Comparison of ENCODE assay signal across 18 cellular contexts in genomic region chr11:45185228-45185729, GRCh38. TPM values are rescaled to one million over a fixed set of nuclear protein-coding genes. Genes with fewer than 3 reads are reported as not detected.
A peak's percentile ranks its signal among the peaks of the same experiment; 100 is the strongest.
DNase-seq lines count a peak whose midpoint lies in the region; FAIRE-seq and TF ChIP-seq lines count a peak whose summit lies in the region.
"Had no signal": no experiment of that assay in that cellular context is flagged by ENCODE, and none has a peak within 500 bp of the region (broad histone marks: within the 10 kb centered on the region; RNA-seq: fewer than 3 reads in every experiment).

No MANE protein-coding gene starts in this region.

- peaks cover 17% of the 10 kb centered on the region for H3K36me3 Mint-ChIP-seq in astrocyte (ENCODE audit: low read depth, unreplicated experiment)

- H3K18ac ChIP-seq in trophoblast cell (ENCODE audit: low read length): no peak overlapping the region

- H3K23ac ChIP-seq in trophoblast cell (ENCODE audit: low read length): no peak overlapping the region

- no peak overlapping the region for H2BK120ac ChIP-seq in trophoblast cell (ENCODE audit: insufficient read depth, low read length, poor library complexity)

- peaks cover 3% of the 10 kb centered on the region for H3K79me1 ChIP-seq in trophoblast cell (ENCODE audit: low read length)

- H3K9ac ChIP-seq in astrocyte (ENCODE audit: low read length) (no peak overlapping the region), trophoblast cell (ENCODE audit: low read length) (no peak overlapping the region)

- no peak overlapping the region for H3K27ac Mint-ChIP-seq in astrocyte (ENCODE audit: unreplicated experiment)
- H3K27ac Mint-ChIP-seq: H9; T-helper 1 cell treated with Interleukin-12 subunit alpha and Interleukin-12 subunit beta and Interleukin-4 antibody, amounts not matched to agents 30 μg/mL and 1 μg/mL, for 36 hours had no signal

- no peak overlapping the region for H3K4ac ChIP-seq in trophoblast cell (ENCODE audit: low read depth, low read length)

- no peak overlapping the region for H2AK5ac ChIP-seq in trophoblast cell (ENCODE audit: low read length)

- H4K8ac ChIP-seq in trophoblast cell (ENCODE audit: low read depth, low read length): no peak overlapping the region

- no peak overlapping the region for H4K91ac ChIP-seq in trophoblast cell (ENCODE audit: low read depth, low read length)

- H3K4me3 ChIP-seq in astrocyte (ENCODE audit: insufficient read depth, low read depth, low read length): no peak overlapping the region
- no peak overlapping the region for H3K4me3 ChIP-seq in trophoblast cell (ENCODE audit: low read depth, low read length)
- H3K4me3 ChIP-seq: SJCRH30 had no signal

- peaks cover 18% of the 10 kb centered on the region for H3K4me1 ChIP-seq in astrocyte (ENCODE audit: insufficient read depth, low read length)
- peaks cover 2 to 11% of the 10 kb centered on the region in 2 experiments for H3K4me1 ChIP-seq in trophoblast cell (ENCODE audit: control insufficient read depth in 1 of 2, insufficient read depth in 2 of 2, low read length in 2 of 2)

- H4K20me1 ChIP-seq in astrocyte (ENCODE audit: insufficient read depth, low read length): peaks cover 5% of the 10 kb centered on the region

- FAIRE-seq in astrocyte (lab: Jason Lieb, UNC): no peak
- FAIRE-seq: HTR-8/SVneo had no signal

- H3K27me3 Mint-ChIP-seq in astrocyte (ENCODE audit: low read depth, unreplicated experiment): no peaks in the 10 kb centered on the region

- no peak overlapping the region for H4K12ac ChIP-seq in trophoblast cell (ENCODE audit: low read depth, low read length)

- peaks cover 2% of the 10 kb centered on the region for H3K4me1 Mint-ChIP-seq in astrocyte (ENCODE audit: low read depth, unreplicated experiment)

- H2BK5ac ChIP-seq in trophoblast cell (ENCODE audit: low read depth, low read length, poor library complexity): no peak overlapping the region

- H3K9me3 ChIP-seq in astrocyte (ENCODE audit: insufficient read depth, low read depth, low read length) (no peaks in the 10 kb centered on the region), trophoblast cell (ENCODE audit: insufficient read depth, low read depth, low read length) (peaks cover 1% of the 10 kb centered on the region)
- H3K9me3 ChIP-seq: SJCRH30 had no signal

- no peaks in the 10 kb centered on the region for H3K9me3 Mint-ChIP-seq in astrocyte (ENCODE audit: unreplicated experiment)
- H3K9me3 Mint-ChIP-seq: H9; T-helper 1 cell treated with Interleukin-12 subunit alpha and Interleukin-12 subunit beta and Interleukin-4 antibody, amounts not matched to agents 30 μg/mL and 1 μg/mL, for 36 hours had no signal

- H3K36me3 ChIP-seq in astrocyte (ENCODE audit: insufficient read depth, low read length) (no peaks in the 10 kb centered on the region), trophoblast cell (ENCODE audit: control insufficient read depth in 1 of 2, insufficient read depth in 2 of 2, low read length in 2 of 2) (no peaks in the 10 kb centered on the region)

- H3K14ac ChIP-seq in trophoblast cell (ENCODE audit: low read length): no peak overlapping the region

- peak in 70 of 76 experiments; percentile 5 to 93 (median 50) for DNase-seq in HUDEP-2 (lab: John Stamatoyannopoulos, UW; ENCODE audit: unreplicated experiment in 76 of 76)
- peak; percentile 70 for DNase-seq in NCI-H226
- peak; percentile 28 for DNase-seq in astrocyte (ENCODE audit: low read depth)
- DNase-seq in trophoblast cell: peak; percentile 95 to 96
- DNase-seq in NCI-H526 treated with DMSO at 0.1 percent for 48 hours (lab: John Stamatoyannopoulos, UW): no peak
- DNase-seq in SKM-1 (lab: John Stamatoyannopoulos, UW; ENCODE audit: unreplicated experiment): no peak
- no peak for DNase-seq in DMS 273 (lab: John Stamatoyannopoulos, UW; ENCODE audit: unreplicated experiment)
- DNase-seq: AML-193, DMS79 treated with DMSO at 0.1 percent for 48 hours, H9, NCI-H1436, NCI-H2029, NCI-H510A, NCI-H82, SJCRH30 had no signal

- no peaks in the 10 kb centered on the region for H3K79me2 ChIP-seq in astrocyte (ENCODE audit: insufficient read depth, low read length)
- peaks cover 2% of the 10 kb centered on the region for H3K79me2 ChIP-seq in trophoblast cell (ENCODE audit: control insufficient read depth, insufficient read depth, low read length, poor library complexity)

- H2BK12ac ChIP-seq in trophoblast cell (ENCODE audit: low read length): no peak overlapping the region

- H3K27me3 ChIP-seq in astrocyte (ENCODE audit: insufficient read depth, low read length) (no peaks in the 10 kb centered on the region), trophoblast cell (ENCODE audit: insufficient read depth, low read length) (no peaks in the 10 kb centered on the region)
- H3K27me3 ChIP-seq: SJCRH30 had no signal

- H3K27ac ChIP-seq in astrocyte (ENCODE audit: low read depth, low read length): no peak overlapping the region
- H3K27ac ChIP-seq in trophoblast cell (ENCODE audit: low read depth, low read length): no peak overlapping the region
- H3K27ac ChIP-seq: C4-2B, SJCRH30 had no signal

- no peak for TF ChIP-seq CTCF in astrocyte (IDR thresholded peaks at IDR 0.05; ENCODE audit: insufficient read depth, low read depth, low read length)

- no peak overlapping the region for H3K4me3 Mint-ChIP-seq in astrocyte (ENCODE audit: unreplicated experiment)
- H3K4me3 Mint-ChIP-seq: H9; T-helper 1 cell treated with Interleukin-12 subunit alpha and Interleukin-12 subunit beta and Interleukin-4 antibody, amounts not matched to agents 30 μg/mL and 1 μg/mL, for 36 hours had no signal

- H3K4me2 ChIP-seq in astrocyte (ENCODE audit: low read length) (peak overlapping the region; percentile 11), trophoblast cell (ENCODE audit: low read length) (no peak overlapping the region)

- H2AFZ ChIP-seq in astrocyte (ENCODE audit: low read depth, low read length): no peak overlapping the region
- no peak overlapping the region for H2AFZ ChIP-seq in trophoblast cell (ENCODE audit: insufficient read depth, low read length, poor library complexity)

RNA-seq across cellular contexts. Expression of gene PRDM11, which starts 38.8 kb away (rescaled TPM):
- 9.1 and 9.9 TPM in 2 replicates for total RNA-seq in astrocyte
- polyA plus RNA-seq in trophoblast cell (2013): 1.8 and 2.4 TPM in 2 replicates

Comparison
In these comparisons a context has a peak if more than half of its experiments do, and no peak if none do; other contexts are left out.
1. DNase-seq: peak in HUDEP-2 (70 of 76), NCI-H226 (single experiment), astrocyte (single experiment) and trophoblast cell (2 of 2); none in NCI-H526 treated with DMSO at 0.1 percent for 48 hours (single experiment), SKM-1 (single experiment) and DMS 273 (single experiment).